ENCODE assay signal across 15 cellular contexts in genomic region chr7:140267381-140268226, GRCh38.
DNase-seq lines count a peak whose midpoint lies in the region; ATAC-seq lines count a peak whose summit lies in the region.
"Had no signal": no experiment of that assay in that cellular context is flagged by ENCODE, and none has a peak within 500 bp of the region (broad histone marks: within the 10 kb centered on the region; RNA-seq: fewer than 3 reads in every experiment).

No MANE protein-coding gene starts in this region.

- H3K4ac ChIP-seq in neuronal stem cell (ENCODE audit: low read length) = no peak overlapping the region

- in situ Hi-C loops in KBM-7 (cut with MboI; ENCODE audit: low pct_unique_long_range_greater_than_20kb, low sequenced_read_pairs) = no loop called here

- H2BK12ac ChIP-seq in neuronal stem cell (ENCODE audit: low read length) = no peak overlapping the region

- H3K27me3 Mint-ChIP-seq in activated naive CD8-positive, alpha-beta T cell = no peaks in the 10 kb centered on the region
- H3K27me3 Mint-ChIP-seq in activated naive CD8-positive, alpha-beta T cell treated with anti-CD3 and anti-CD28 coated beads for 36 hours = no peaks in the 10 kb centered on the region
- no peaks in the 10 kb centered on the region for H3K27me3 Mint-ChIP-seq in effector memory CD8-positive, alpha-beta T cell

- no peak overlapping the region for H4K91ac ChIP-seq in neuronal stem cell (ENCODE audit: low read depth, low read length, poor library complexity)

- H3K4me3 Mint-ChIP-seq in activated naive CD8-positive, alpha-beta T cell = no peak overlapping the region
- H3K4me3 Mint-ChIP-seq in activated naive CD8-positive, alpha-beta T cell treated with anti-CD3 and anti-CD28 coated beads for 36 hours = no peak overlapping the region
- H3K4me3 Mint-ChIP-seq in effector memory CD8-positive, alpha-beta T cell = no peak overlapping the region

- peak overlapping the region; percentile 80 for H3K18ac ChIP-seq in neuronal stem cell (ENCODE audit: low read length)

- no peaks in the 10 kb centered on the region for H3K9me3 Mint-ChIP-seq in activated naive CD8-positive, alpha-beta T cell (ENCODE audit: low read depth)
- peaks cover 2% of the 10 kb centered on the region for H3K9me3 Mint-ChIP-seq in activated naive CD8-positive, alpha-beta T cell treated with anti-CD3 and anti-CD28 coated beads for 36 hours
- no peaks in the 10 kb centered on the region for H3K9me3 Mint-ChIP-seq in effector memory CD8-positive, alpha-beta T cell

- H4K8ac ChIP-seq in neuronal stem cell (ENCODE audit: low read depth, low read length) = no peak overlapping the region

- H3K9ac ChIP-seq in SK-N-MC (ENCODE audit: insufficient read length) (no peak overlapping the region), neuronal stem cell (ENCODE audit: low read depth, low read length, poor library complexity) (no peak overlapping the region)

- H2BK120ac ChIP-seq in neuronal stem cell (ENCODE audit: low read depth, low read length) = no peak overlapping the region

- peaks cover 0 to 14% (median 2%) of the 10 kb centered on the region in 3 experiments for H3K27me3 ChIP-seq in neuronal stem cell (ENCODE audit: control insufficient read depth in 3 of 3, insufficient read depth in 3 of 3, low read depth in 1 of 3, low read length in 3 of 3)

- no peak overlapping the region for H3K23ac ChIP-seq in neuronal stem cell (ENCODE audit: low read depth, low read length, poor library complexity)

- no peak overlapping the region for H3K4me3 ChIP-seq in SK-N-MC
- H3K4me3 ChIP-seq in neuronal stem cell (ENCODE audit: low read length in 2 of 2) = no peak overlapping the region
- H3K4me3 ChIP-seq: A549 had no signal

- no peak overlapping the region for H2AFZ ChIP-seq in neuronal stem cell (ENCODE audit: low read length)

- peak overlapping the region; percentile 70 for H2AK5ac ChIP-seq in neuronal stem cell (ENCODE audit: low read depth, low read length)

- H3K9me3 ChIP-seq in SK-N-MC (ENCODE audit: low read depth, low read length) (no peaks in the 10 kb centered on the region), neuronal stem cell (replicated peaks in 1 of 2; ENCODE audit: control insufficient read depth in 2 of 2, insufficient read depth in 1 of 2, low read depth in 1 of 2, low read length in 2 of 2) (peaks cover 0 to 2% of the 10 kb centered on the region in 2 donors)
- H3K9me3 ChIP-seq: A549 had no signal

- H3K27ac Mint-ChIP-seq in activated naive CD8-positive, alpha-beta T cell = peak overlapping the region; percentile 64
- H3K27ac Mint-ChIP-seq in activated naive CD8-positive, alpha-beta T cell treated with anti-CD3 and anti-CD28 coated beads for 36 hours = no peak overlapping the region
- peak overlapping the region; percentile 69 to 85 for H3K27ac Mint-ChIP-seq in effector memory CD8-positive, alpha-beta T cell

- peak overlapping the region; percentile 38 for H3K14ac ChIP-seq in neuronal stem cell (ENCODE audit: low read length)

- no peaks in the 10 kb centered on the region for H3K79me1 ChIP-seq in neuronal stem cell (ENCODE audit: low read depth, low read length)

- no peak for DNase-seq in activated naive CD8-positive, alpha-beta T cell treated with anti-CD3 and anti-CD28 coated beads for 36 hours
- peak; percentile 18 for DNase-seq in SK-N-MC (ENCODE audit: low read depth, low spot score)
- no peak for DNase-seq in effector memory CD8-positive, alpha-beta T cell
- DNase-seq in neuronal stem cell (ENCODE audit: low spot score) = no peak
- no peak for DNase-seq in iPS-NIHi11 (ENCODE audit: low spot score)
- DNase-seq in KBM-7 = no peak
- DNase-seq: DND-41, GDM1, NCI-H187 treated with DMSO at 0.1 percent for 48 hours, NCI-H510A treated with DMSO at 0.1 percent for 48 hours, SHP77 had no signal

- peaks cover 55% of the 10 kb centered on the region for H3K4me1 Mint-ChIP-seq in activated naive CD8-positive, alpha-beta T cell (ENCODE audit: low read depth)
- peaks cover 44% of the 10 kb centered on the region for H3K4me1 Mint-ChIP-seq in activated naive CD8-positive, alpha-beta T cell treated with anti-CD3 and anti-CD28 coated beads for 36 hours
- peaks cover 16 to 18% of the 10 kb centered on the region in 2 donors for H3K4me1 Mint-ChIP-seq in effector memory CD8-positive, alpha-beta T cell (ENCODE audit: low read depth in 2 of 2)

- H3K36me3 ChIP-seq in SK-N-MC (ENCODE audit: insufficient read depth, low read length) (no peaks in the 10 kb centered on the region), neuronal stem cell (replicated peaks in 1 of 2; ENCODE audit: control insufficient read depth in 2 of 2, insufficient read depth in 2 of 2, low read length in 2 of 2) (no peaks in the 10 kb centered on the region)

- H2BK15ac ChIP-seq in neuronal stem cell (ENCODE audit: low read length) = no peak overlapping the region

- H2BK5ac ChIP-seq in neuronal stem cell (ENCODE audit: low read length) = no peak overlapping the region

- H3K27ac ChIP-seq in SK-N-MC = no peak overlapping the region
- H3K27ac ChIP-seq in neuronal stem cell (replicated peaks; ENCODE audit: low read length) = no peak overlapping the region
- H3K27ac ChIP-seq: A549 had no signal

- no peaks in the 10 kb centered on the region for H3K4me1 ChIP-seq in neuronal stem cell (ENCODE audit: control insufficient read depth in 2 of 2, insufficient read depth in 1 of 2, low read depth in 1 of 2, low read length in 2 of 2)
- H3K4me1 ChIP-seq: A549 had no signal

- no peak for ATAC-seq in effector memory CD8-positive, alpha-beta T cell (replicated peaks)
- ATAC-seq in HG02938 (IDR thresholded peaks at IDR 0.05; ENCODE audit: unreplicated experiment) = no peak
- ATAC-seq: A549 had no signal

- no CpG with 5 or more reads among the region's 11 CpGs for WGBS in neuronal stem cell (ENCODE audit: extremely low coverage in 2 of 2, insufficient read length in 2 of 2, insufficient replicate concordance in 1 of 2), 2 donors

- peaks cover 2% of the 10 kb centered on the region for H3K36me3 Mint-ChIP-seq in activated naive CD8-positive, alpha-beta T cell
- H3K36me3 Mint-ChIP-seq in activated naive CD8-positive, alpha-beta T cell treated with anti-CD3 and anti-CD28 coated beads for 36 hours = peaks cover 5% of the 10 kb centered on the region
- H3K36me3 Mint-ChIP-seq in effector memory CD8-positive, alpha-beta T cell (ENCODE audit: insufficient read depth) = no peaks in the 10 kb centered on the region
- H3K36me3 Mint-ChIP-seq: CD14-positive monocyte had no signal

- H3K4me2 ChIP-seq in neuronal stem cell (ENCODE audit: insufficient read depth, low read length, poor library complexity, severe bottlenecking) = no peak overlapping the region
- H3K4me2 ChIP-seq: A549 had no signal
